ENCODE assay signal across 14 cellular contexts in genomic region chr1:234541281-234541975, GRCh38.
A peak's percentile ranks its signal among the peaks of the same experiment; 100 is the strongest.
DNase-seq lines count a peak whose midpoint lies in the region; ATAC-seq and TF ChIP-seq lines count a peak whose summit lies in the region.
"Had no signal": no experiment of that assay in that cellular context is flagged by ENCODE, and none has a peak within 500 bp of the region (broad histone marks: within the 10 kb centered on the region; RNA-seq: fewer than 3 reads in every experiment).

No MANE protein-coding gene starts in this region.

- H3K9me3 ChIP-seq in cardiac muscle cell (ENCODE audit: low read depth) (no peaks in the 10 kb centered on the region), right cardiac atrium (ENCODE audit: control insufficient read depth, low read length) (no peaks in the 10 kb centered on the region)
- H3K9me3 ChIP-seq: BE2C had no signal

- no peak overlapping the region for H3K4me3 Mint-ChIP-seq in type B pancreatic cell
- H3K4me3 Mint-ChIP-seq: natural killer cell treated with Interleukin-12 subunit alpha and Interleukin-12 subunit beta and Interleukin-15 and Interleukin-18, amount 100 ng/mL, for 72 hours; T-cell had no signal

- peak overlapping the region; percentile 12 for H3K27ac Mint-ChIP-seq in type B pancreatic cell
- H3K27ac Mint-ChIP-seq: T-cell had no signal

- WGBS in right cardiac atrium: 83% methylated on average over 5 of the region's 5 CpGs

- TF ChIP-seq CTCF in cardiac muscle cell (IDR thresholded peaks at IDR 0.05; ENCODE audit: low read depth, low read length) (no peak), astrocyte of the spinal cord (IDR thresholded peaks at IDR 0.05; ENCODE audit: low read depth, low read length) (no peak), type B pancreatic cell (conservative IDR thresholded peaks at IDR 0.05) (no peak)

- H3K27me3 ChIP-seq in cardiac muscle cell: no peaks in the 10 kb centered on the region
- H3K27me3 ChIP-seq in right cardiac atrium (ENCODE audit: control insufficient read depth, insufficient read depth): no peaks in the 10 kb centered on the region
- H3K27me3 ChIP-seq: BE2C had no signal

- no peaks in the 10 kb centered on the region for H3K9me3 Mint-ChIP-seq in type B pancreatic cell
- H3K9me3 Mint-ChIP-seq: natural killer cell treated with Interleukin-12 subunit alpha and Interleukin-12 subunit beta and Interleukin-15 and Interleukin-18, amount 100 ng/mL, for 72 hours; T-cell had no signal

- intact Hi-C loops in right cardiac atrium (cut with DNase I): loop anchor here in 1 of 4 donors (5.0 kb wide), 1 partner anchor 41 kb away; no protein-coding TSS in a partner anchor

- in situ Hi-C loops in astrocyte of the spinal cord (cut with HindIII; ENCODE audit: low sequenced_read_pairs): no loop called here

- no peak for ATAC-seq in right cardiac atrium
- no peak for ATAC-seq in GM21576 (IDR thresholded peaks at IDR 0.05; ENCODE audit: unreplicated experiment)
- ATAC-seq: T-cell had no signal

- peaks cover 84% of the 10 kb centered on the region for H3K4me1 ChIP-seq in cardiac muscle cell (ENCODE audit: low read depth)
- peaks cover 34% of the 10 kb centered on the region for H3K4me1 ChIP-seq in right cardiac atrium (ENCODE audit: control insufficient read depth, insufficient read depth, low read length)

- H3K36me3 Mint-ChIP-seq in type B pancreatic cell: no peaks in the 10 kb centered on the region
- H3K36me3 Mint-ChIP-seq: natural killer cell treated with Interleukin-12 subunit alpha and Interleukin-12 subunit beta and Interleukin-15 and Interleukin-18, amount 100 ng/mL, for 72 hours; T-cell had no signal

- DNase-seq in cardiac muscle cell (ENCODE audit: low read depth in 1 of 2, low spot score in 1 of 2) (peak in 1 of 2 donors; percentile 62), right cardiac atrium (no peak), astrocyte of the spinal cord (ENCODE audit: low read depth, low spot score) (peak; percentile 51), kidney glomerular epithelial cell (lab: John Stamatoyannopoulos, UW) (peak; percentile 57), type B pancreatic cell (ENCODE audit: extremely low spot score, unreplicated experiment) (no peak), NCI-H2107 treated with DMSO at 0.1 percent for 48 hours (lab: John Stamatoyannopoulos, UW; ENCODE audit: unreplicated experiment) (no peak), NCI-H82 treated with DMSO at 0.1 percent for 48 hours (lab: John Stamatoyannopoulos, UW; ENCODE audit: unreplicated experiment) (no peak)
- DNase-seq: BE2C; NCI-H187; NK-92 treated with Interleukin-12 subunit alpha and Interleukin-12 subunit beta, amount 100 ng/mL, for 24 hours; stimulated activated naive CD4-positive, alpha-beta T cell; T-cell had no signal

- H3K4me3 ChIP-seq in cardiac muscle cell: no peak overlapping the region
- H3K4me3 ChIP-seq in right cardiac atrium (ENCODE audit: low read length): no peak overlapping the region
- no peak overlapping the region for H3K4me3 ChIP-seq in astrocyte of the spinal cord (ENCODE audit: low read depth, low read length)

- no peaks in the 10 kb centered on the region for H3K27me3 Mint-ChIP-seq in type B pancreatic cell

- H3K4me1 Mint-ChIP-seq in type B pancreatic cell (ENCODE audit: unreplicated experiment): peaks cover 75% of the 10 kb centered on the region

- H3K27ac ChIP-seq in cardiac muscle cell: peak overlapping the region; percentile 94
- no peak overlapping the region for H3K27ac ChIP-seq in right cardiac atrium (ENCODE audit: low read length)

- H3K36me3 ChIP-seq in cardiac muscle cell: no peaks in the 10 kb centered on the region
- H3K36me3 ChIP-seq: BE2C had no signal

Comparison
In these comparisons a context has a peak if more than half of its experiments do, and no peak if none do; other contexts are left out.
1. DNase-seq: peak in astrocyte of the spinal cord (single experiment) and kidney glomerular epithelial cell (single experiment); none in right cardiac atrium (0 of 3), type B pancreatic cell (single experiment), NCI-H2107 treated with DMSO at 0.1 percent for 48 hours (single experiment) and NCI-H82 treated with DMSO at 0.1 percent for 48 hours (single experiment).